In genomic region chr4:78665216-78665615, GRCh38 we compare ENCODE assay signal across 28 cellular contexts.
"Had no signal": no experiment of that assay in that cellular context is flagged by ENCODE, and none has a peak within 500 bp of the region (broad histone marks: within the 10 kb centered on the region; RNA-seq: fewer than 3 reads in every experiment).

No MANE protein-coding gene starts in this region.

- H3K36me3 ChIP-seq: brain microvascular endothelial cell, esophagus muscularis mucosa, gastrocnemius medialis, heart left ventricle, WERI-Rb-1 had no signal

- H3K4me3 ChIP-seq: coronary artery, dorsolateral prefrontal cortex, esophagus muscularis mucosa, gastrocnemius medialis, heart left ventricle had no signal

- H3K27me3 ChIP-seq: brain microvascular endothelial cell, dorsolateral prefrontal cortex, esophagus muscularis mucosa, foreskin keratinocyte, gastrocnemius medialis, heart left ventricle had no signal

- H3K27ac ChIP-seq: brain microvascular endothelial cell, coronary artery, esophagus muscularis mucosa, foreskin keratinocyte, gastrocnemius medialis, WERI-Rb-1 had no signal

- DNase-seq: activated B cell treated with CpG ODN at 0.5 μM for 24 hours; activated CD4-positive, alpha-beta T cell treated with anti-CD3 and anti-CD28 coated beads for 48 hours; activated CD4-positive, alpha-beta T cell treated with anti-CD3 and anti-CD28 coated beads, Interleukin-2, amount 50 U/mL, for 1 hour; activated CD4-positive, alpha-beta T cell treated with anti-CD3 and anti-CD28 coated beads, Interleukin-2, amount 50 U/mL, for 48 hours; activated CD8-positive, alpha-beta memory T cell treated with anti-CD3 and anti-CD28 coated beads for 24 hours; activated CD8-positive, alpha-beta T cell treated with anti-CD3 and anti-CD28 coated beads for 36 hours; activated effector memory CD4-positive, alpha-beta T cell treated with Interleukin-2 at 50 U/mL for 16 hours; activated gamma-delta T cell treated with Interleukin-2 at 50 U/mL for 16 hours; activated naive CD4-positive, alpha-beta T cell treated with anti-CD3 and anti-CD28 coated beads, Interleukin-2, amount 50 U/mL, for 16 hours; activated naive CD4-positive, alpha-beta T cell treated with Interleukin-2 at 50 U/mL for 16 hours; activated T-cell treated with anti-CD3 and anti-CD28 coated beads, Interleukin-2, amount 50 U/mL, for 4 hours; amniotic stem cell; anterior cingulate cortex; brain microvascular endothelial cell; dorsolateral prefrontal cortex; effector memory CD4-positive, alpha-beta T cell; endodermal cell; foreskin keratinocyte; gastrocnemius medialis; glutamatergic neuron; heart left ventricle; T-cell; T-helper 9 cell; WERI-Rb-1 had no signal

- ATAC-seq: activated CD4-positive, CD25-positive, alpha-beta regulatory T cell treated with anti-CD3 and anti-CD28 coated beads, Interleukin-2, amount 50 U/mL, for 24 hours; activated CD8-positive, alpha-beta T cell treated with anti-CD3 and anti-CD28 coated beads for 36 hours; activated T-cell treated with anti-CD3 and anti-CD28 coated beads, Interleukin-2, amount 50 U/mL, for 4 hours; activated T-helper 17 cell treated with anti-CD3 and anti-CD28 coated beads, Interleukin-2, amount 50 U/mL, for 72 hours; foreskin keratinocyte; gastrocnemius medialis; heart left ventricle; T-cell had no signal

- H3K4me1 ChIP-seq: foreskin keratinocyte had no signal

- H3K9me3 ChIP-seq: esophagus muscularis mucosa, gastrocnemius medialis, heart left ventricle had no signal
